8 cellular contexts compared by ENCODE assay signal in the genomic region with DNA sequence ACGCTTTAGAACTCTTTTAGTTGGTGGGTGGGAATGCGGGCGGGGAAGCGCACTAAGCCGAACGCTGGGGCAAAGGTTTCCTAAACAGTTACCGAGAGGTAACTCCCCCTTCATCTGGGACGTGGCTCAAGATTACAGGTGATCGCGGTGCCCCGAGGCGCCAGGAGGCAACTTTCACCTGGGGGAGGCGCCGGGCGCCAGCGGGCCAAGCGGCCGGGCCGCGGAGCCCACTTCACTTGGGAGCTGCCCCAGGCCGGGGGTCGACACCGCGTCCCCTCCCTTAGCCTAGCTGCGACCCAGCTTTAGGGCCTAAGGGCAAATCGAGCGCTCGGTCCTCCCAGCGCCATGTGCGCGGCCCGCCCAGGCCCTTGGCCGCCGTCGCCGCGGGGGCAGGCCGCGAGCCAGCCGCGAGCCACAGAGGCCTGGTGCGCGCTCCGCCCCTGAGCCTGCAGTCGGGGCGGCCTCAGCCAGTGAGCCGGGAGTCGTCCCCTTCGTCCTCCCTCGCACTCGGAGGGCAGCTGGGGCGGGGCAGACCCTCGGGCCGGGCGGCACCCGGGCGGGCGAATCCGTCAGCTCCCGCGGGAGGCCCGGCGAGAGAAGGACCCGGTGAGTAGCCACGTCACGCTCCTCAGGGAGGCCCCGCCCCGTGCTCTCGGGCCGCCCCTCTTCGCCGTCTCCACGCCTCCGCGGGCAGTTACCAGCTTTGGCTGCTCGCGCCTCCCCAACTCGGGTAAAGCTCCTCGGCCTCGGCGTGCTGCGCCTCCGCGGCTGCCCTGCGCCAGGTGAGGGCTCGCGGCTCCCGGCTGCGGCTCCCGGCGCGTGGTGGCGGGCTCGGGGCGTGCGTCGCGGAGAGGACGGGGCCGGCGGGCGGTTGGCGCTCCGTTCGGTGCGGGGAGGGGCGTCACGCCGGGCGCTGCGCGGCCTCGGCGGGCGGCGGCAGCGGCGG. TPM values are rescaled to one million over a fixed set of nuclear protein-coding genes. Genes with fewer than 3 reads are reported as not detected.
DNase-seq lines count a peak whose midpoint lies in the region; ATAC-seq, FAIRE-seq and TF ChIP-seq lines count a peak whose summit lies in the region.

A gene (plus strand): TSS at position 693 of the 946 bp plus-strand sequence. CDS start 13,640 bp downstream, outside the sequence.

- in situ Hi-C loops in transverse colon (cut with MboI; ENCODE audit: low pct_ligation_motif_present in 1 of 4, low pct_unique_long_range_greater_than_20kb in 1 of 4, low sequenced_read_pairs in 3 of 4), result no loop called here

- TF ChIP-seq POLR2A in GM12891 (IDR thresholded peaks at IDR 0.05; ENCODE audit: low read depth, low read length) (peak; percentile 82), transverse colon (IDR thresholded peaks at IDR 0.05) (peak; percentile 83)

- intact Hi-C loops in transverse colon (cut with DNase I; ENCODE audit: low total_unique reads), result no loop called here

- TF ChIP-seq EP300 in transverse colon (IDR thresholded peaks at IDR 0.05; ENCODE audit: low read depth), result no peak

- ATAC-seq in HG02763 (IDR thresholded peaks at IDR 0.05; ENCODE audit: unreplicated experiment), result peak; percentile 89
- peak; percentile 88 for ATAC-seq in activated naive CD8-positive, alpha-beta T cell treated with anti-CD3 and anti-CD28 coated beads, Interleukin-2, amount 50 U/mL, for 24 hours

- H3K27ac Mint-ChIP-seq in activated naive CD8-positive, alpha-beta T cell treated with anti-CD3 and anti-CD28 coated beads, Interleukin-2, amount 50 U/mL, for 24 hours, result peak within 1 kb of the TSS; percentile 90

- peaks cover 17% of the 10 kb centered on the region for H3K4me1 Mint-ChIP-seq in activated naive CD8-positive, alpha-beta T cell treated with anti-CD3 and anti-CD28 coated beads, Interleukin-2, amount 50 U/mL, for 24 hours

- H3K27me3 ChIP-seq in cardiac muscle cell, result no peaks in the 10 kb centered on the region
- H3K27me3 ChIP-seq in transverse colon, result no peaks in the 10 kb centered on the region

- FAIRE-seq in GM12891 (lab: Jason Lieb, UNC), result peak; percentile 98

- DNase-seq in GM12891 (ENCODE audit: insufficient read length, low spot score) (peak; percentile 89), NCI-H1417 (lab: John Stamatoyannopoulos, UW) (peak; percentile 90 to 97 (median 96)), SW480 (ENCODE audit: low spot score) (peak; percentile 93), cardiac muscle cell (ENCODE audit: low read depth in 1 of 2, low spot score in 1 of 2) (peak; percentile 97 to 99), pons (ENCODE audit: low spot score) (peak; percentile 88), transverse colon (peak; percentile 97)
- peak; percentile 95 for DNase-seq in activated naive CD8-positive, alpha-beta T cell treated with anti-CD3 and anti-CD28 coated beads, Interleukin-2, amount 50 U/mL, for 24 hours

- peaks cover 2% of the 10 kb centered on the region for H3K27me3 Mint-ChIP-seq in activated naive CD8-positive, alpha-beta T cell treated with anti-CD3 and anti-CD28 coated beads, Interleukin-2, amount 50 U/mL, for 24 hours

- no peaks in the 10 kb centered on the region for H3K36me3 Mint-ChIP-seq in activated naive CD8-positive, alpha-beta T cell treated with anti-CD3 and anti-CD28 coated beads, Interleukin-2, amount 50 U/mL, for 24 hours (ENCODE audit: low read depth)

- H3K9me3 ChIP-seq in cardiac muscle cell (ENCODE audit: low read depth) (no peaks in the 10 kb centered on the region), transverse colon (no peaks in the 10 kb centered on the region)

- H3K4me3 ChIP-seq in cardiac muscle cell, result peak within 1 kb of the TSS; percentile 75
- H3K4me3 ChIP-seq in transverse colon, result peak within 1 kb of the TSS; percentile 78 to 97 (median 84)

- TF ChIP-seq CTCF in cardiac muscle cell (IDR thresholded peaks at IDR 0.05; ENCODE audit: low read depth, low read length) (no peak), transverse colon (IDR thresholded peaks at IDR 0.05) (no peak)

- H3K27ac ChIP-seq in cardiac muscle cell, result peak within 1 kb of the TSS; percentile 94
- peak within 1 kb of the TSS; percentile 97 to 100 (median 99) for H3K27ac ChIP-seq in transverse colon

- no peaks in the 10 kb centered on the region for H3K9me3 Mint-ChIP-seq in activated naive CD8-positive, alpha-beta T cell treated with anti-CD3 and anti-CD28 coated beads, Interleukin-2, amount 50 U/mL, for 24 hours

- H3K4me3 Mint-ChIP-seq in activated naive CD8-positive, alpha-beta T cell treated with anti-CD3 and anti-CD28 coated beads, Interleukin-2, amount 50 U/mL, for 24 hours, result peak within 1 kb of the TSS; percentile 78

- WGBS in transverse colon (ENCODE audit: low coverage in 1 of 2), 2 donors, result 0 to 1% methylated on average over 6 to 33 of the region's 118 CpGs

- no peaks in the 10 kb centered on the region for H3K4me1 ChIP-seq in cardiac muscle cell (ENCODE audit: low read depth)
- H3K4me1 ChIP-seq in transverse colon, result peaks cover 4 to 21% (median 10%) of the 10 kb centered on the region in 4 donors

- H3K36me3 ChIP-seq in cardiac muscle cell (no peaks in the 10 kb centered on the region), transverse colon (no peaks in the 10 kb centered on the region)

TF ChIP-seq in GM12891, 5 proteins besides CTCF, POLR2A, EP300 and RAD21:
- TF ChIP-seq POU2F2 (IDR thresholded peaks at IDR 0.05; ENCODE audit: low read depth, low read length) (peak; percentile 6; the same call in 1 of the 2 replicates), PAX5 (IDR thresholded peaks at IDR 0.05; ENCODE audit: insufficient read depth, low read length, severe bottlenecking) (no peak), POLR2AphosphoS5 (IDR thresholded peaks at IDR 0.05; ENCODE audit: low read depth, low read length) (peak; percentile 87), TAF1 (IDR thresholded peaks at IDR 0.05; ENCODE audit: low read depth, low read length) (peak; percentile 68)

RNA-seq across cellular contexts. Expression of the gene that starts here (rescaled TPM):
- 10.0 TPM for polyA plus RNA-seq in GM12891 (2012; ENCODE audit: low read depth, missing spikeins)
- total RNA-seq in cardiac muscle cell (10.9 and 16.7 TPM in 2 replicates), transverse colon (10 to 100 TPM; 35.1 to 49.2 (median 40.1) TPM)
- polyA plus RNA-seq in cardiac muscle cell, result 5.8 and 12.2 TPM in 2 replicates

Comparison
In these comparisons a context has a peak if more than half of its experiments do, and no peak if none do; other contexts are left out.
1. Peak in every context shown above with its lines: DNase-seq, ATAC-seq, H3K4me3 ChIP-seq and H3K27ac ChIP-seq.